9 cellular contexts compared by ENCODE assay signal in the genomic region with DNA sequence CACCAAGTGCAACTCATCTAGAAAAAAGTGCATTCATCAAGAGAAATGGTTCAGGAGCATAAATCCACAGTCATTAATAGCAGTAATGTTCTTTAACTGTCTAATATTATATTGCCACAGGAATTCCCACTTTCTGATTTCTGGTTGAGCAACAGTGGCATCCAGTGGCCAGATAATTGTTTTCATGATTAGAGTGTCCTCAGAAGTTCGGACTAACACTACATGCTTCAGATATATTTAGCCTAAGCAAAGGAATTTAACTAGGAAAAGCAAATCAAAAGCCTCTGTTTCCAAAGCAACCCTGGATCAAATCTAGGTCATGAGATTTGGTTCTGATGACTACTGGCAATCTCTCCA. TPM values are rescaled to one million over a fixed set of nuclear protein-coding genes. Genes with fewer than 3 reads are reported as not detected.
DNase-seq lines count a peak whose midpoint lies in the region; ATAC-seq and TF ChIP-seq lines count a peak whose summit lies in the region.
"Had no signal": no experiment of that assay in that cellular context is flagged by ENCODE, and none has a peak within 500 bp of the region (broad histone marks: within the 10 kb centered on the region; RNA-seq: fewer than 3 reads in every experiment).

No MANE protein-coding gene starts in this region.

- no peak overlapping the region for H3K27ac ChIP-seq in OCI-LY1 (ENCODE audit: low read depth, low read length, poor library complexity, severe bottlenecking)

- TF ChIP-seq CTCF in OCI-LY1 (IDR thresholded peaks at IDR 0.05; ENCODE audit: low read length) (peak; percentile 33; the same call in 1 of the 2 replicates), fibroblast of the aortic adventitia (IDR thresholded peaks at IDR 0.05; ENCODE audit: insufficient read depth, low read length) (peak; percentile 41)

- ATAC-seq in GM18868 (IDR thresholded peaks at IDR 0.05; ENCODE audit: unreplicated experiment) (peak; percentile 63), GM21529 (IDR thresholded peaks at IDR 0.05; ENCODE audit: unreplicated experiment) (no peak), HG02759 (IDR thresholded peaks at IDR 0.05; ENCODE audit: unreplicated experiment) (no peak), HG02973 (IDR thresholded peaks at IDR 0.05; ENCODE audit: unreplicated experiment) (no peak)
- ATAC-seq: activated CD8-positive, alpha-beta T cell treated with anti-CD3 and anti-CD28 coated beads for 36 hours had no signal

- H3K27me3 ChIP-seq in OCI-LY1 (ENCODE audit: insufficient read depth, low read length), result no peaks in the 10 kb centered on the region

- H3K36me3 ChIP-seq in OCI-LY1 (ENCODE audit: insufficient read depth, low read length), result no peaks in the 10 kb centered on the region

- H2AFZ ChIP-seq in OCI-LY1 (ENCODE audit: low read length), result no peak overlapping the region

- H3K9ac ChIP-seq in OCI-LY1 (ENCODE audit: low read length), result no peak overlapping the region

- H3K4me3 ChIP-seq in OCI-LY1 (ENCODE audit: low read depth, low read length, poor library complexity, severe bottlenecking) (no peak overlapping the region), fibroblast of the aortic adventitia (ENCODE audit: low read depth, low read length) (no peak overlapping the region)

- no peaks in the 10 kb centered on the region for H3K9me3 ChIP-seq in OCI-LY1 (ENCODE audit: low read length)

- no peaks in the 10 kb centered on the region for H3K9me2 ChIP-seq in OCI-LY1 (ENCODE audit: low read depth, low read length)

- no peak overlapping the region for H3K4me2 ChIP-seq in OCI-LY1 (ENCODE audit: low read length)

- no peaks in the 10 kb centered on the region for H3K79me2 ChIP-seq in OCI-LY1 (ENCODE audit: insufficient read depth, low read length)

- H3K4me1 ChIP-seq in OCI-LY1 (ENCODE audit: insufficient read depth, low read length, severe bottlenecking), result no peaks in the 10 kb centered on the region

- H4K20me1 ChIP-seq in OCI-LY1 (ENCODE audit: insufficient read depth, low read length), result no peaks in the 10 kb centered on the region

- H3F3A ChIP-seq in OCI-LY1 (ENCODE audit: insufficient read depth, low read length), result no peaks in the 10 kb centered on the region

- DNase-seq in fibroblast of the aortic adventitia (ENCODE audit: low read depth) (peak; percentile 69), renal cortical epithelial cell (ENCODE audit: low read depth) (peak; percentile 59), SHP77 treated with DMSO at 0.1 percent for 48 hours (lab: John Stamatoyannopoulos, UW) (no peak)
- DNase-seq: activated CD8-positive, alpha-beta T cell treated with anti-CD3 and anti-CD28 coated beads for 36 hours had no signal

RNA-seq across cellular contexts. Expression of a gene that starts 9.8 kb away (rescaled TPM):
- total RNA-seq in fibroblast of the aortic adventitia (ENCODE audit: low replicate concordance) (0.16 and 5.8 TPM in 2 replicates), renal cortical epithelial cell (1.9 and 40.7 TPM in 2 replicates)
- total RNA-seq: activated CD8-positive, alpha-beta T cell treated with anti-CD3 and anti-CD28 coated beads for 36 hours had no signal
